1 cellular context compared by ENCODE assay signal in the genomic region with DNA sequence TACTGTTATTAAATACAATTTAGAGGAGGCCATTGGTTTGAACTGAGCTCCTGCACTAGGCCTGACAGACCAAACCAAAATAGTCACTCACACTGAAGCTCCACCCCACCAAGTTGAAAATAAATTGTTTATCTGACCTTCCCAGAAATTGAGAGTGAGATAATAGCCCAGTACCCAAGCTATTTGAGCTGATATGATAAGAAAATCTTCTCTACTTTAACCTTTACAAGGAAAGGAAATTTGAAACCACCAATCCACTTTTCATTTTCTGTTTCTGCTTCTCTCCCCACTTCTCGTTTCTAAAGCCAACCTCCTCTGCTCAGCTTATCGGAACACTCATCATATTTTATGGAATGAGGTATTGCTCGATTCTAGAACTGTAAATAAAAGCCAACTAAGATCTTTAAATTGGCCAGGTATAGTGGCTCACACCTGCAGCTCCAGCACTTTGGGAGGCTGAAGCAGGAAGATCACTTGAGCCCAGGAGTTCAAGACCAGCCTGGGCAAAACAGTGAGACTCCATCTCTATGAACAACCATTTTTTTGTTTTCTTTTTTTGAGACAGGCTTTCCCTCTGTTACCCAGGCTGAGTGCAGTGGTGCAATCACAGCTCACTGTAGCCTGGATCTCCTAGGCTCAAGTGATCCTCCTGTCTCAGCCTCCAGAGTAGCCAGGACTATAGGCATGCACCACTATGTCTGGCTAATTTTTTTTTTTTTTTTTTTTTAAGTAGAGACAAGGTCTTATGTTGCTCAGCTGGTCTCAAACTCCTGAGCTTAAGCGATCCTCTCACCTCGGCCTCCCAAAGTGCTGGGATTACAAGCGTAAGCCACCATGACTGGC.
TF ChIP-seq lines count a peak whose summit lies in the region.

No MANE protein-coding gene starts in this region.

TF ChIP-seq in K562, 482 proteins besides CTCF, POLR2A, EP300 and RAD21 (continued from another document):
- TF ChIP-seq MCM5 (IDR thresholded peaks at IDR 0.05; ENCODE audit: low read depth), result no peak
- no peak for TF ChIP-seq NELFE (IDR thresholded peaks at IDR 0.05; ENCODE audit: insufficient read depth, insufficient read length)
- no peak for TF ChIP-seq FIP1L1 (IDR thresholded peaks at IDR 0.05; ENCODE audit: low read depth, low read length, poor library complexity, severe bottlenecking)
- TF ChIP-seq ZBTB17 (CRISPR knock-in tag; IDR thresholded peaks at IDR 0.05), result no peak
- TF ChIP-seq CHD2 (IDR thresholded peaks at IDR 0.05; ENCODE audit: low read depth, low read length), result no peak
- no peak for TF ChIP-seq ZNF740 (CRISPR knock-in tag; IDR thresholded peaks at IDR 0.05)
- TF ChIP-seq ZNF740 (tag; IDR thresholded peaks at IDR 0.05), result no peak
- no peak for TF ChIP-seq RBBP5 (IDR thresholded peaks at IDR 0.05; ENCODE audit: borderline replicate concordance, insufficient read depth, low read length, poor library complexity, severe bottlenecking)
- TF ChIP-seq ARID1B (IDR thresholded peaks at IDR 0.05), result peak; percentile 94
- TF ChIP-seq MXI1 (IDR thresholded peaks at IDR 0.05; ENCODE audit: low read depth, low read length), result no peak
- TF ChIP-seq FOXJ3 (CRISPR knock-in tag; IDR thresholded peaks at IDR 0.05), result no peak
- TF ChIP-seq PTBP1 (IDR thresholded peaks at IDR 0.05; ENCODE audit: low read depth, low read length), result no peak
- no peak for TF ChIP-seq RBM34 (IDR thresholded peaks at IDR 0.05; ENCODE audit: borderline replicate concordance, insufficient read depth, low read length)
- TF ChIP-seq ZEB2 (IDR thresholded peaks at IDR 0.05), result peak; percentile 88
- TF ChIP-seq, protein P1, sequence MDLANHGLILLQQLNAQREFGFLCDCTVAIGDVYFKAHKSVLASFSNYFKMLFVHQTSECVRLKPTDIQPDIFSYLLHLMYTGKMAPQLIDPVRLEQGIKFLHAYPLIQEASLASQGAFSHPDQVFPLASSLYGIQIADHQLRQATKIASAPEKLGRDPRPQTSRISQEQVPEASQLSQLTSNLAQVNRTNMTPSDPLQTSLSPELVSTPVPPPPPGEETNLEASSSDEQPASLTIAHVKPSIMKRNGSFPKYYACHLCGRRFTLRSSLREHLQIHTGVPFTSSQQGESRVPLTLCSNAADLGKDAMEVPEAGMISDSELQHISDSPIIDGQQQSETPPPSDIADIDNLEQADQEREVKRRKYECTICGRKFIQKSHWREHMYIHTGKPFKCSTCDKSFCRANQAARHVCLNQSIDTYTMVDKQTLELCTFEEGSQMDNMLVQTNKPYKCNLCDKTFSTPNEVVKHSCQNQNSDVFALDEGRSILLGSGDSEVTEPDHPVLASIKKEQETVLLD (IDR thresholded peaks at IDR 0.05), result peak; percentile 32; the same call in 1 of the 2 replicates
- TF ChIP-seq ZC3H11A (IDR thresholded peaks at IDR 0.05; ENCODE audit: low read depth, low read length), result no peak
- TF ChIP-seq ZMIZ1 (IDR thresholded peaks at IDR 0.05; ENCODE audit: low read depth in 2 of 2, low read length in 2 of 2), result no peak
TF ChIP-seq in K562: peak in this region for 77.
